Comparison of ENCODE assay signal across 8 cellular contexts in genomic region chr11:8225589-8226036, GRCh38. TPM values are rescaled to one million over a fixed set of nuclear protein-coding genes. Genes with fewer than 3 reads are reported as not detected.
DNase-seq lines count a peak whose midpoint lies in the region; ATAC-seq and TF ChIP-seq lines count a peak whose summit lies in the region.

No MANE protein-coding gene starts in this region.

- no peak for ATAC-seq in GM18498 (IDR thresholded peaks at IDR 0.05; ENCODE audit: unreplicated experiment)

- H3K36me3 Mint-ChIP-seq in CD4-positive, alpha-beta memory T cell: no peaks in the 10 kb centered on the region

- H3K4me1 Mint-ChIP-seq in CD4-positive, alpha-beta memory T cell: peaks cover 0 to 2% (median under 1%) of the 10 kb centered on the region in 4 donors

- CTCF ChIA-PET in CD4-positive, alpha-beta memory T cell (lab: Charles Lee; ENCODE audit: partially characterized antibody): interaction anchor here (0.7 to 2.4 kb wide), 4 partner anchors 29 to 341 kb away, joined by 3 to 19 read pairs (median 6); no protein-coding TSS in a partner anchor

- H3K4me3 Mint-ChIP-seq in CD4-positive, alpha-beta memory T cell: no peak overlapping the region

- TF ChIP-seq CTCF in GM20000 (IDR thresholded peaks at IDR 0.05; ENCODE audit: extremely low read depth, missing control alignments) (peak; percentile 85), WERI-Rb-1 (IDR thresholded peaks at IDR 0.05; ENCODE audit: low read depth, low read length) (peak; percentile 93), breast epithelium (IDR thresholded peaks at IDR 0.05) (peak; percentile 85 to 93 (median 91)), kidney epithelial cell (IDR thresholded peaks at IDR 0.05; ENCODE audit: insufficient read depth, low read length, poor library complexity, severe bottlenecking) (peak; percentile 92)

- no peak overlapping the region for H3K27ac Mint-ChIP-seq in CD4-positive, alpha-beta memory T cell

- no peaks in the 10 kb centered on the region for H3K9me3 Mint-ChIP-seq in CD4-positive, alpha-beta memory T cell

- H3K4me1 ChIP-seq in CD4-positive, alpha-beta memory T cell (ENCODE audit: insufficient read depth, low read length): no peaks in the 10 kb centered on the region
- H3K4me1 ChIP-seq in breast epithelium: no peaks in the 10 kb centered on the region

- peaks cover 0 to 4% of the 10 kb centered on the region in 2 donors for H3K27me3 Mint-ChIP-seq in CD4-positive, alpha-beta memory T cell

- H3K36me3 ChIP-seq in CD4-positive, alpha-beta memory T cell (ENCODE audit: insufficient read depth, low read length): no peaks in the 10 kb centered on the region
- peaks cover 58% of the 10 kb centered on the region for H3K36me3 ChIP-seq in WERI-Rb-1
- H3K36me3 ChIP-seq in breast epithelium: no peaks in the 10 kb centered on the region
- no peaks in the 10 kb centered on the region for H3K36me3 ChIP-seq in kidney epithelial cell (ENCODE audit: control insufficient read depth, insufficient read depth, low read length)

- no peak overlapping the region for H3K27ac ChIP-seq in CD4-positive, alpha-beta memory T cell (ENCODE audit: low read depth, low read length)
- H3K27ac ChIP-seq in WERI-Rb-1 (peak overlapping the region; percentile 73), breast epithelium (no peak overlapping the region)

- intact Hi-C loops in CD4-positive, alpha-beta memory T cell (cut with micrococcal nuclease): loop anchor here (1.0 to 5.0 kb wide), 2 partner anchors 38 to 912 kb away; partner anchors contain the start of gene LMO1
- intact Hi-C loops in breast epithelium (cut with DNase I; ENCODE audit: low total_unique reads): no loop called here

- no peak for TF ChIP-seq POLR2A in breast epithelium (IDR thresholded peaks at IDR 0.05)

- no peaks in the 10 kb centered on the region for H3K27me3 ChIP-seq in CD4-positive, alpha-beta memory T cell (ENCODE audit: insufficient read depth, low read length)
- H3K27me3 ChIP-seq in WERI-Rb-1 (ENCODE audit: insufficient read depth, low read depth, severe bottlenecking) (no peaks in the 10 kb centered on the region), breast epithelium (no peaks in the 10 kb centered on the region), kidney epithelial cell (ENCODE audit: control insufficient read depth, insufficient read depth, low read length) (peaks cover 12% of the 10 kb centered on the region)

- no peaks in the 10 kb centered on the region for H3K9me3 ChIP-seq in CD4-positive, alpha-beta memory T cell (ENCODE audit: control insufficient read depth in 1 of 2, low read length in 2 of 2)
- H3K9me3 ChIP-seq in WERI-Rb-1 (ENCODE audit: severe bottlenecking): no peaks in the 10 kb centered on the region
- H3K9me3 ChIP-seq in breast epithelium: no peaks in the 10 kb centered on the region

- peak in 4 of 5 donors; percentile 35 to 52 (median 36) for DNase-seq in CD4-positive, alpha-beta memory T cell
- peak; percentile 88 for DNase-seq in GM20000 (ENCODE audit: low spot score)
- DNase-seq in NCI-H1105 treated with DMSO at 0.1 percent for 48 hours (lab: John Stamatoyannopoulos, UW): peak; percentile 69
- peak; percentile 88 for DNase-seq in WERI-Rb-1
- peak; percentile 53 to 76 for DNase-seq in breast epithelium (ENCODE audit: low spot score in 2 of 2)
- DNase-seq in kidney epithelial cell (ENCODE audit: low read depth): peak; percentile 9
- peak; percentile 72 to 74 for DNase-seq in stimulated activated CD4-positive, alpha-beta T cell treated with anti-CD3 and anti-CD28 coated beads, Interleukin-2, amount 100 ng/mL, for 48 hours

- no peak overlapping the region for H3K4me3 ChIP-seq in CD4-positive, alpha-beta memory T cell (ENCODE audit: low read length in 2 of 2)
- H3K4me3 ChIP-seq in WERI-Rb-1 (ENCODE audit: low read depth, low read length): no peak overlapping the region
- H3K4me3 ChIP-seq in breast epithelium: no peak overlapping the region
- no peak overlapping the region for H3K4me3 ChIP-seq in kidney epithelial cell (ENCODE audit: low read depth, low read length)

- POLR2A ChIA-PET in CD4-positive, alpha-beta memory T cell (lab: Charles Lee; ENCODE audit: partially characterized antibody): no interaction called here

RNA-seq across cellular contexts. Expression of gene LMO1, which starts 38.1 kb away (rescaled TPM):
- not detected for total RNA-seq in CD4-positive, alpha-beta memory T cell
- polyA plus RNA-seq in CD4-positive, alpha-beta memory T cell: not detected
- total RNA-seq in breast epithelium (not detected), kidney epithelial cell (0.50 and 0.75 TPM in 2 replicates)

RNA-seq across cellular contexts. Expression of gene RIC3, which starts 56.8 kb away (rescaled TPM):
- 10 to 100 TPM; 28.7 to 30.0 TPM for total RNA-seq in CD4-positive, alpha-beta memory T cell
- polyA plus RNA-seq in CD4-positive, alpha-beta memory T cell: 1 to 10 TPM; 1.8 to 3.7 TPM
- total RNA-seq in breast epithelium (10 to 100 TPM in 2 of 3 donors, 1 to 10 TPM in 1; 4.5 to 48.0 (median 24.3) TPM), kidney epithelial cell (10.2 and 19.5 TPM in 2 replicates)

Comparison
In these comparisons a context has a peak if more than half of its experiments do, and no peak if none do; other contexts are left out.
1. DNase-seq: peak in every context shown above with its lines; median percentile 88 in GM20000; 88 in WERI-Rb-1; 73 in stimulated activated CD4-positive, alpha-beta T cell treated with anti-CD3 and anti-CD28 coated beads, Interleukin-2, amount 100 ng/mL, for 48 hours; 69 in NCI-H1105 treated with DMSO at 0.1 percent for 48 hours; 64 in breast epithelium; 36 in CD4-positive, alpha-beta memory T cell; 9 in kidney epithelial cell.